8 cellular contexts compared by ENCODE assay signal in the genomic region with DNA sequence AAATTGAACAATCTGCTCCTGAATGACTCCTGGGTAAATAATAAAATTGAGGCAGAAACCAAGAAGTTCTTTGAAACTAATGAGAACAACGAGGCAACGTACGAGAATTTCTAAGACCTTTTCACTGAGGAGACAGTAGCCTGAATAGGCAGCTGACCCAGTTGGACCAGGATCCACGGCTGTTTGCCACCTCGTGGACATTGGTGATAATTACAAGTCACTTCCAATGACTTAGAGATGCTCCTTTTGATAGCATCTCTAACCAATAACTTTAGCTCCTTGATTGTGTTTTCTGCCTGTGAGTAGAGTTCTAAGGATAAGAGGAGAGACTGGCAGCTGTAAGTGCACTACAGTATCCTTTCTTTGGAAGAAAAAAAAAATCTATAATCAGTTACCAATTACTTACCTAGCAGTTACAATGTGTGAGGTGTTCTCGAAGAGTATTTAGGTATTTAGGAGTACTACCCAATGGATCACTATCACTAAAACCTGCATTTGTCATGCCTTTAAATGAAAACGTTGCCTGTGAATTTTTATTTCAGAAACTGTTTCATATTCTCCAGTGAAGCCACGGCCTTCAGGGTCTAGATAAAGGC. TPM values are rescaled to one million over a fixed set of nuclear protein-coding genes. Genes with fewer than 3 reads are reported as not detected.
DNase-seq lines count a peak whose midpoint lies in the region; ATAC-seq, FAIRE-seq and TF ChIP-seq lines count a peak whose summit lies in the region.

No MANE protein-coding gene starts in this region.

- no peaks in the 10 kb centered on the region for H3K27me3 ChIP-seq in adrenal gland

- no peaks in the 10 kb centered on the region for H3K36me3 ChIP-seq in adrenal gland (replicated peaks in 1 of 2)
- no peaks in the 10 kb centered on the region for H3K36me3 ChIP-seq in kidney (ENCODE audit: control insufficient read depth in 1 of 2, insufficient read depth in 2 of 2, low read length in 2 of 2)

- H3K27ac ChIP-seq in adrenal gland, result no peak overlapping the region
- H3K27ac ChIP-seq in kidney (ENCODE audit: low read depth in 2 of 2, low read length in 2 of 2), result no peak overlapping the region

- H3K9ac ChIP-seq in kidney (ENCODE audit: low read length in 2 of 2), result no peak overlapping the region

- H3K4me1 ChIP-seq in adrenal gland (replicated peaks in 1 of 2), result no peaks in the 10 kb centered on the region
- no peaks in the 10 kb centered on the region for H3K4me1 ChIP-seq in kidney (ENCODE audit: control insufficient read depth in 1 of 2, insufficient read depth in 1 of 2, low read depth in 1 of 2, low read length in 2 of 2)

- TF ChIP-seq POLR2A in adrenal gland (IDR thresholded peaks at IDR 0.05), result no peak

- H3K9me3 ChIP-seq in adrenal gland (replicated peaks in 1 of 3) (no peaks in the 10 kb centered on the region), kidney (ENCODE audit: control insufficient read depth in 1 of 2, low read length in 2 of 2) (no peaks in the 10 kb centered on the region)

- ATAC-seq in GM21515 (IDR thresholded peaks at IDR 0.05; ENCODE audit: unreplicated experiment), result peak; percentile 72

- peak; percentile 3 for DNase-seq in NCI-H1105 treated with DMSO at 0.1 percent for 48 hours (lab: John Stamatoyannopoulos, UW)
- DNase-seq in NCI-H1105 (lab: John Stamatoyannopoulos, UW), result no peak
- peak; percentile 1 for DNase-seq in LHCN-M2 (ENCODE audit: low read depth)
- peak; percentile 16 to 55 (median 41) for DNase-seq in adrenal gland
- DNase-seq in kidney, result no peak
- DNase-seq in type B pancreatic cell (ENCODE audit: extremely low spot score, unreplicated experiment), result no peak
- DNase-seq in mesenteric fat pad (ENCODE audit: low spot score), result no peak

- H3K4me1 Mint-ChIP-seq in type B pancreatic cell (ENCODE audit: unreplicated experiment), result no peaks in the 10 kb centered on the region

- no peak overlapping the region for H3K4me3 ChIP-seq in adrenal gland
- no peak overlapping the region for H3K4me3 ChIP-seq in kidney (ENCODE audit: low read length in 2 of 2)

- H3K36me3 Mint-ChIP-seq in type B pancreatic cell, result no peaks in the 10 kb centered on the region

- no peaks in the 10 kb centered on the region for H3K27me3 Mint-ChIP-seq in type B pancreatic cell

- H3K9me3 Mint-ChIP-seq in type B pancreatic cell, result peaks cover 4% of the 10 kb centered on the region

- FAIRE-seq in kidney (lab: Jason Lieb, UNC), result peak; percentile 30

- no peak overlapping the region for H3K4me3 Mint-ChIP-seq in type B pancreatic cell

- intact Hi-C loops in adrenal gland (cut with DNase I), result no loop called here
- intact Hi-C loops in kidney (cut with DNase I), result no loop called here

- WGBS in adrenal gland, 4 donors, result 26 to 34% (median 31%) methylated on average over 8 of the region's 8 CpGs

- TF ChIP-seq CTCF in adrenal gland (IDR thresholded peaks at IDR 0.05) (peak in 5 of 6 experiments; percentile 19 to 56 (median 48)), kidney (IDR thresholded peaks at IDR 0.05; ENCODE audit: borderline replicate concordance, extremely low read depth, insufficient read depth) (peak; percentile 56), type B pancreatic cell (conservative IDR thresholded peaks at IDR 0.05) (peak; percentile 80)

- no peak overlapping the region for H3K27ac Mint-ChIP-seq in type B pancreatic cell

RNA-seq across cellular contexts. Expression of a gene that starts 31.3 kb away (rescaled TPM):
- total RNA-seq in LHCN-M2 (2014; rRNA removed) (not detected in 2 replicates), adrenal gland (1 to 10 TPM in 2 of 8 donors, under 1 TPM in 2, not detected in 4; 0.08 to 4.9 (median 2.9) TPM), kidney (0.50 TPM), type B pancreatic cell (ENCODE audit: low replicate concordance) (3.3 and 5.0 TPM in 2 replicates), mesenteric fat pad (not detected)
- polyA plus RNA-seq in LHCN-M2 (2012), result not detected
- polyA plus RNA-seq in adrenal gland (1 to 10 TPM in 1 of 3 donors, under 1 TPM in 1, not detected in 1; 0.95 to 1.7 TPM), kidney (ENCODE audit: insufficient read depth, low read depth, low replicate concordance) (not detected)

Comparison
In these comparisons a context has a peak if more than half of its experiments do, and no peak if none do; other contexts are left out.
1. DNase-seq: peak in NCI-H1105 treated with DMSO at 0.1 percent for 48 hours (single experiment), LHCN-M2 (single experiment) and adrenal gland (7 of 7); none in NCI-H1105 (single experiment), kidney (single experiment), type B pancreatic cell (single experiment) and mesenteric fat pad (single experiment).
2. Peak in every context shown above with its lines, with median percentiles within 50 percentile points of each other: CTCF ChIP-seq.